In genomic region chr7:45133877-45134276, GRCh38 we compare ENCODE assay signal across 26 cellular contexts. TPM values are rescaled to one million over a fixed set of nuclear protein-coding genes. Genes with fewer than 3 reads are reported as not detected.
"Had no signal": no experiment of that assay in that cellular context is flagged by ENCODE, and none has a peak within 500 bp of the region (broad histone marks: within the 10 kb centered on the region; RNA-seq: fewer than 3 reads in every experiment).

No MANE protein-coding gene starts in this region.

- H3K27ac Mint-ChIP-seq: dendritic cell treated with granulocyte-macrophage colony-stimulating factor and Interleukin-4, amounts not matched to agents 40 ng/mL and 50 ng/mL, for 4 days; endodermal cell; mesothelial cell of epicardium had no signal

- H3K9me3 Mint-ChIP-seq: dendritic cell treated with granulocyte-macrophage colony-stimulating factor and Interleukin-4, amounts not matched to agents 40 ng/mL and 50 ng/mL, for 4 days; effector memory CD8-positive, alpha-beta T cell; endodermal cell; mesothelial cell of epicardium had no signal

- DNase-seq: colonic mucosa; cortex of kidney; effector CD8-positive, alpha-beta T cell; effector memory CD8-positive, alpha-beta T cell; endodermal cell; erythroblast; esophagus squamous epithelium; foreskin fibroblast; foreskin melanocyte; gastrocnemius medialis; glutamatergic neuron; head of caudate nucleus; heart right ventricle; hippocampal formation; left cardiac atrium; left ventricle myocardium superior; lower lobe of right lung; mesenchymal stem cell; mucosa of descending colon had no signal

- H3K36me3 Mint-ChIP-seq: mesothelial cell of epicardium had no signal

- H3K4me1 Mint-ChIP-seq: endodermal cell, mesothelial cell of epicardium had no signal

- H3K4me3 Mint-ChIP-seq: dendritic cell treated with granulocyte-macrophage colony-stimulating factor and Interleukin-4, amounts not matched to agents 40 ng/mL and 50 ng/mL, for 4 days; effector memory CD8-positive, alpha-beta T cell; endodermal cell; mesothelial cell of epicardium had no signal

- H3K27me3 Mint-ChIP-seq: dendritic cell treated with granulocyte-macrophage colony-stimulating factor and Interleukin-4, amounts not matched to agents 40 ng/mL and 50 ng/mL, for 4 days had no signal

- ATAC-seq: effector memory CD8-positive, alpha-beta T cell; esophagus mucosa; gastrocnemius medialis; heart right ventricle; left cardiac atrium; left lung; left ventricle myocardium superior; lower lobe of right lung; mucosa of descending colon had no signal

RNA-seq across cellular contexts. Expression of gene RAMP3, which starts 23.7 kb away (rescaled TPM):
- total RNA-seq: chondrocyte, endodermal cell, glomerular endothelial cell, kidney epithelial cell, mesothelial cell of epicardium had no signal
